1 cellular context compared by ENCODE assay signal in the genomic region with DNA sequence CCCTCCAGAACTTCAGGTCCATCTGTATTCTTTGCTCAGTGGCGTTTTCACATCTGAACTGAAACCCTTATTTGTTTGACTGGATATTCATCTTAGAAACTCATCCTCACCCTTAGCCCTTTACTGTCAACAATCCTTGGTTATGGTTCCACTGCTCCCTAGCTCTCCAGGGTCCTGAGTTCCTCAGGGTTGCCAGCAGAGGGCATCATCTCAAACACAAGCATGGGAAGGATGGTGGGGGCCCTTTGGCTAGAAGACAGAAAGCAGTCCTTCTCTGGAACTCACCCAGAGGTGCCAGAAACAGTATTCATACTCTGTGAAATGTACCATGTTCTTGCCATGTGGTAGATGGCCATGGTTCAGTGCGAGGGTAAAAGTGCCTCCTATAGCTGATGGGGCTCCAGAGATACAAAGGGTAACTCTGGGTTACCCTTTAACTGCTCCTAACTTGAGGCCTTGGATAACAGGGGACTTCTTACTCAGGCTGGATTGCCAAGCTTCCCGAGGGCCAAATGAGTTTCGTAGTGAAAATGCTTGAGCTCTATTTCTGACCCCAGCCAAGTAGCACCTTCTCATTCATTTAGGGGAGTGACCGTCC.
TF ChIP-seq lines count a peak whose summit lies in the region.

No MANE protein-coding gene starts in this region.

TF ChIP-seq in K562, 482 proteins besides CTCF, POLR2A, EP300 and RAD21:
- peak; percentile 78; the same call in 1 of the 2 replicates for TF ChIP-seq SMC3 (conservative IDR thresholded peaks at IDR 0.05; ENCODE audit: insufficient read depth, low read depth, low read length)
- no peak for TF ChIP-seq STAG1 (CRISPR knock-in tag; IDR thresholded peaks at IDR 0.05; ENCODE audit: borderline replicate concordance)
- TF ChIP-seq SMAD4 (CRISPR knock-in tag; conservative IDR thresholded peaks at IDR 0.05): 0 out of 2 replicates have a peak, but pooled peaks have one; percentile 12
- TF ChIP-seq SRF (CRISPR knock-in tag; IDR thresholded peaks at IDR 0.05): no peak
- TF ChIP-seq, protein P1, sequence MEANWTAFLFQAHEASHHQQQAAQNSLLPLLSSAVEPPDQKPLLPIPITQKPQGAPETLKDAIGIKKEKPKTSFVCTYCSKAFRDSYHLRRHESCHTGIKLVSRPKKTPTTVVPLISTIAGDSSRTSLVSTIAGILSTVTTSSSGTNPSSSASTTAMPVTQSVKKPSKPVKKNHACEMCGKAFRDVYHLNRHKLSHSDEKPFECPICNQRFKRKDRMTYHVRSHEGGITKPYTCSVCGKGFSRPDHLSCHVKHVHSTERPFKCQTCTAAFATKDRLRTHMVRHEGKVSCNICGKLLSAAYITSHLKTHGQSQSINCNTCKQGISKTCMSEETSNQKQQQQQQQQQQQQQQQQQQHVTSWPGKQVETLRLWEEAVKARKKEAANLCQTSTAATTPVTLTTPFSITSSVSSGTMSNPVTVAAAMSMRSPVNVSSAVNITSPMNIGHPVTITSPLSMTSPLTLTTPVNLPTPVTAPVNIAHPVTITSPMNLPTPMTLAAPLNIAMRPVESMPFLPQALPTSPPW (CRISPR knock-in tag; IDR thresholded peaks at IDR 0.05): peak; percentile 35; the same call in 1 of the 2 replicates
- TF ChIP-seq, protein P2, sequence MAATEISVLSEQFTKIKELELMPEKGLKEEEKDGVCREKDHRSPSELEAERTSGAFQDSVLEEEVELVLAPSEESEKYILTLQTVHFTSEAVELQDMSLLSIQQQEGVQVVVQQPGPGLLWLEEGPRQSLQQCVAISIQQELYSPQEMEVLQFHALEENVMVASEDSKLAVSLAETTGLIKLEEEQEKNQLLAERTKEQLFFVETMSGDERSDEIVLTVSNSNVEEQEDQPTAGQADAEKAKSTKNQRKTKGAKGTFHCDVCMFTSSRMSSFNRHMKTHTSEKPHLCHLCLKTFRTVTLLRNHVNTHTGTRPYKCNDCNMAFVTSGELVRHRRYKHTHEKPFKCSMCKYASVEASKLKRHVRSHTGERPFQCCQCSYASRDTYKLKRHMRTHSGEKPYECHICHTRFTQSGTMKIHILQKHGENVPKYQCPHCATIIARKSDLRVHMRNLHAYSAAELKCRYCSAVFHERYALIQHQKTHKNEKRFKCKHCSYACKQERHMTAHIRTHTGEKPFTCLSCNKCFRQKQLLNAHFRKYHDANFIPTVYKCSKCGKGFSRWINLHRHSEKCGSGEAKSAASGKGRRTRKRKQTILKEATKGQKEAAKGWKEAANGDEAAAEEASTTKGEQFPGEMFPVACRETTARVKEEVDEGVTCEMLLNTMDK (IDR thresholded peaks at IDR 0.05; ENCODE audit: borderline replicate concordance, insufficient read depth, low read depth, low read length, poor library complexity, severe bottlenecking): peak; percentile 12
- TF ChIP-seq LEF1 (IDR thresholded peaks at IDR 0.05): no peak
- TF ChIP-seq MAZ (CRISPR knock-in tag; conservative IDR thresholded peaks at IDR 0.05 in 1 of 2, IDR thresholded peaks at IDR 0.05 in 1 of 2): peak; percentile 23 to 75; a peak in 2 of 4 replicates
TF ChIP-seq in K562: peak in this region for 5.
